ENCODE assay signal across 1 cellular context in genomic region chr21:44869860-44870747, GRCh38.
TF ChIP-seq lines count a peak whose summit lies in the region.

No MANE protein-coding gene starts in this region.

TF ChIP-seq in HepG2, 621 proteins besides CTCF, POLR2A, EP300 and RAD21 (continued from another document and continues in another):
- TF ChIP-seq, protein P1, sequence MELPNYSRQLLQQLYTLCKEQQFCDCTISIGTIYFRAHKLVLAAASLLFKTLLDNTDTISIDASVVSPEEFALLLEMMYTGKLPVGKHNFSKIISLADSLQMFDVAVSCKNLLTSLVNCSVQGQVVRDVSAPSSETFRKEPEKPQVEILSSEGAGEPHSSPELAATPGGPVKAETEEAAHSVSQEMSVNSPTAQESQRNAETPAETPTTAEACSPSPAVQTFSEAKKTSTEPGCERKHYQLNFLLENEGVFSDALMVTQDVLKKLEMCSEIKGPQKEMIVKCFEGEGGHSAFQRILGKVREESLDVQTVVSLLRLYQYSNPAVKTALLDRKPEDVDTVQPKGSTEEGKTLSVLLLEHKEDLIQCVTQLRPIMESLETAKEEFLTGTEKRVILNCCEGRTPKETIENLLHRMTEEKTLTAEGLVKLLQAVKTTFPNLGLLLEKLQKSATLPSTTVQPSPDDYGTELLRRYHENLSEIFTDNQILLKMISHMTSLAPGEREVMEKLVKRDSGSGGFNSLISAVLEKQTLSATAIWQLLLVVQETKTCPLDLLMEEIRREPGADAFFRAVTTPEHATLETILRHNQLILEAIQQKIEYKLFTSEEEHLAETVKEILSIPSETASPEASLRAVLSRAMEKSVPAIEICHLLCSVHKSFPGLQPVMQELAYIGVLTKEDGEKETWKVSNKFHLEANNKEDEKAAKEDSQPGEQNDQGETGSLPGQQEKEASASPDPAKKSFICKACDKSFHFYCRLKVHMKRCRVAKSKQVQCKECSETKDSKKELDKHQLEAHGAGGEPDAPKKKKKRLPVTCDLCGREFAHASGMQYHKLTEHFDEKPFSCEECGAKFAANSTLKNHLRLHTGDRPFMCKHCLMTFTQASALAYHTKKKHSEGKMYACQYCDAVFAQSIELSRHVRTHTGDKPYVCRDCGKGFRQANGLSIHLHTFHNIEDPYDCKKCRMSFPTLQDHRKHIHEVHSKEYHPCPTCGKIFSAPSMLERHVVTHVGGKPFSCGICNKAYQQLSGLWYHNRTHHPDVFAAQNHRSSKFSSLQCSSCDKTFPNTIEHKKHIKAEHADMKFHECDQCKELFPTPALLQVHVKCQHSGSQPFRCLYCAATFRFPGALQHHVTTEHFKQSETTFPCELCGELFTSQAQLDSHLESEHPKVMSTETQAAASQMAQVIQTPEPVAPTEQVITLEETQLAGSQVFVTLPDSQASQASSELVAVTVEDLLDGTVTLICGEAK (IDR thresholded peaks at IDR 0.05) = no peak
- TF ChIP-seq, protein P1 (CRISPR knock-in tag; IDR thresholded peaks at IDR 0.05) = no peak; the same call in 1 of the 2 replicates
- no peak for TF ChIP-seq ZNF615 (CRISPR knock-in tag; IDR thresholded peaks at IDR 0.05; ENCODE audit: borderline replicate concordance)
- TF ChIP-seq, protein P2, sequence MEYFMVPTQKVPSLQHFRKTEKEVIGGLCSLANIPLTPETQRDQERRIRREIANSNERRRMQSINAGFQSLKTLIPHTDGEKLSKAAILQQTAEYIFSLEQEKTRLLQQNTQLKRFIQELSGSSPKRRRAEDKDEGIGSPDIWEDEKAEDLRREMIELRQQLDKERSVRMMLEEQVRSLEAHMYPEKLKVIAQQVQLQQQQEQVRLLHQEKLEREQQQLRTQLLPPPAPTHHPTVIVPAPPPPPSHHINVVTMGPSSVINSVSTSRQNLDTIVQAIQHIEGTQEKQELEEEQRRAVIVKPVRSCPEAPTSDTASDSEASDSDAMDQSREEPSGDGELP (IDR thresholded peaks at IDR 0.05; ENCODE audit: borderline replicate concordance, low read depth) = peak; percentile 57; the same call in 1 of the 2 replicates
- TF ChIP-seq DPF2 (CRISPR knock-in tag; IDR thresholded peaks at IDR 0.05; ENCODE audit: borderline replicate concordance, low read depth) = peak; percentile 53; the same call in 1 of the 2 replicates
- peak; percentile 92 for TF ChIP-seq JUNB (CRISPR knock-in tag; IDR thresholded peaks at IDR 0.05; ENCODE audit: borderline replicate concordance)
- TF ChIP-seq, protein P3, sequence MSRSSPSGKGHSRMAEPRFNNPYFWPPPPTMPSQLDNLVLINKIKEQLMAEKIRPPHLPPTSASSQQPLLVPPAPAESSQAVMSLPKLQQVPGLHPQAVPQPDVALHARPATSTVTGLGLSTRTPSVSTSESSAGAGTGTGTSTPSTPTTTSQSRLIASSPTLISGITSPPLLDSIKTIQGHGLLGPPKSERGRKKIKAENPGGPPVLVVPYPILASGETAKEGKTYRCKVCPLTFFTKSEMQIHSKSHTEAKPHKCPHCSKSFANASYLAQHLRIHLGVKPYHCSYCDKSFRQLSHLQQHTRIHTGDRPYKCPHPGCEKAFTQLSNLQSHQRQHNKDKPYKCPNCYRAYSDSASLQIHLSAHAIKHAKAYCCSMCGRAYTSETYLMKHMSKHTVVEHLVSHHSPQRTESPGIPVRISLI (CRISPR knock-in tag; IDR thresholded peaks at IDR 0.05; ENCODE audit: borderline replicate concordance) = peak; percentile 66
- TF ChIP-seq ZNF317 (CRISPR knock-in tag; IDR thresholded peaks at IDR 0.05) = peak; percentile 62; the same call in 1 of the 2 replicates
- no peak for TF ChIP-seq ZNF580 (CRISPR knock-in tag; IDR thresholded peaks at IDR 0.05; ENCODE audit: borderline replicate concordance, low read depth)
- no peak for TF ChIP-seq ZNF558 (CRISPR knock-in tag; IDR thresholded peaks at IDR 0.05; ENCODE audit: borderline replicate concordance)
- 0 out of 2 replicates have a peak, but pooled peaks have one; percentile 23 for TF ChIP-seq HMG20B (CRISPR knock-in tag; conservative IDR thresholded peaks at IDR 0.05)
- no peak for TF ChIP-seq SOX6 (IDR thresholded peaks at IDR 0.05)
- TF ChIP-seq SOX6 (CRISPR knock-in tag; IDR thresholded peaks at IDR 0.05) = peak; percentile 83
- TF ChIP-seq MBNL3 (CRISPR knock-in tag; conservative IDR thresholded peaks at IDR 0.05) = no peak
- no peak for TF ChIP-seq ZNF737 (CRISPR knock-in tag; IDR thresholded peaks at IDR 0.05; ENCODE audit: borderline replicate concordance)
- peak; percentile 48; the same call in 1 of the 2 replicates for TF ChIP-seq ZNF350 (CRISPR knock-in tag; IDR thresholded peaks at IDR 0.05; ENCODE audit: borderline replicate concordance, low read depth)
- peak; percentile 72 for TF ChIP-seq GATAD2A (CRISPR knock-in tag; IDR thresholded peaks at IDR 0.05)
- TF ChIP-seq DBP (CRISPR knock-in tag; IDR thresholded peaks at IDR 0.05; ENCODE audit: not compliant biosample characterization) = no peak
- TF ChIP-seq ATF3 (CRISPR knock-in tag; IDR thresholded peaks at IDR 0.05) = peak; percentile 93
- TF ChIP-seq CCAR2 (optimal IDR thresholded peaks at IDR 0.05; ENCODE audit: low read depth, low read length) = no peak
- TF ChIP-seq KAT7 (CRISPR knock-in tag; IDR thresholded peaks at IDR 0.05; ENCODE audit: borderline replicate concordance) = 0 out of 2 replicates have a peak, but pooled peaks have one; percentile 20
- TF ChIP-seq NBN (conservative IDR thresholded peaks at IDR 0.05) = no peak
- TF ChIP-seq GATA4 (IDR thresholded peaks at IDR 0.05; ENCODE audit: borderline replicate concordance, low read depth) = peak; percentile 16; the same call in 1 of the 2 replicates
- TF ChIP-seq FOSL2 (CRISPR knock-in tag; IDR thresholded peaks at IDR 0.05) = peak; percentile 99
- peak; percentile 84; the same call in 1 of the 2 replicates for TF ChIP-seq CHD4 (IDR thresholded peaks at IDR 0.05; ENCODE audit: borderline replicate concordance, low read length)
- peak; percentile 43 for TF ChIP-seq SKI (IDR thresholded peaks at IDR 0.05; ENCODE audit: partially characterized antibody)
- no peak for TF ChIP-seq ZNF207 (IDR thresholded peaks at IDR 0.05; ENCODE audit: borderline replicate concordance)
- no peak for TF ChIP-seq ZNF678 (CRISPR knock-in tag; IDR thresholded peaks at IDR 0.05)
- TF ChIP-seq ZNF646 (CRISPR knock-in tag; IDR thresholded peaks at IDR 0.05) = no peak
- TF ChIP-seq NR2C2 (CRISPR knock-in tag; IDR thresholded peaks at IDR 0.05; ENCODE audit: borderline replicate concordance) = peak; percentile 23; the same call in 1 of the 2 replicates
- no peak for TF ChIP-seq MATR3 (CRISPR knock-in tag; IDR thresholded peaks at IDR 0.05)
- TF ChIP-seq, protein P4, sequence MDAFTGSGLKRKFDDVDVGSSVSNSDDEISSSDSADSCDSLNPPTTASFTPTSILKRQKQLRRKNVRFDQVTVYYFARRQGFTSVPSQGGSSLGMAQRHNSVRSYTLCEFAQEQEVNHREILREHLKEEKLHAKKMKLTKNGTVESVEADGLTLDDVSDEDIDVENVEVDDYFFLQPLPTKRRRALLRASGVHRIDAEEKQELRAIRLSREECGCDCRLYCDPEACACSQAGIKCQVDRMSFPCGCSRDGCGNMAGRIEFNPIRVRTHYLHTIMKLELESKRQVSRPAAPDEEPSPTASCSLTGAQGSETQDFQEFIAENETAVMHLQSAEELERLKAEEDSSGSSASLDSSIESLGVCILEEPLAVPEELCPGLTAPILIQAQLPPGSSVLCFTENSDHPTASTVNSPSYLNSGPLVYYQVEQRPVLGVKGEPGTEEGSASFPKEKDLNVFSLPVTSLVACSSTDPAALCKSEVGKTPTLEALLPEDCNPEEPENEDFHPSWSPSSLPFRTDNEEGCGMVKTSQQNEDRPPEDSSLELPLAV (CRISPR knock-in tag; conservative IDR thresholded peaks at IDR 0.05; ENCODE audit: low read depth) = no peak
- peak; percentile 74 for TF ChIP-seq IKZF5 (CRISPR knock-in tag; IDR thresholded peaks at IDR 0.05)
- TF ChIP-seq MAFK (conservative IDR thresholded peaks at IDR 0.05 in 1 of 2, IDR thresholded peaks at IDR 0.05 in 1 of 2; ENCODE audit: low read length in 2 of 2) = 0 out of 4 replicates have a peak, but pooled peaks of 1 of the 2 experiments have one; percentile 8
